ENCODE assay signal across 1 cellular context in the genomic region with DNA sequence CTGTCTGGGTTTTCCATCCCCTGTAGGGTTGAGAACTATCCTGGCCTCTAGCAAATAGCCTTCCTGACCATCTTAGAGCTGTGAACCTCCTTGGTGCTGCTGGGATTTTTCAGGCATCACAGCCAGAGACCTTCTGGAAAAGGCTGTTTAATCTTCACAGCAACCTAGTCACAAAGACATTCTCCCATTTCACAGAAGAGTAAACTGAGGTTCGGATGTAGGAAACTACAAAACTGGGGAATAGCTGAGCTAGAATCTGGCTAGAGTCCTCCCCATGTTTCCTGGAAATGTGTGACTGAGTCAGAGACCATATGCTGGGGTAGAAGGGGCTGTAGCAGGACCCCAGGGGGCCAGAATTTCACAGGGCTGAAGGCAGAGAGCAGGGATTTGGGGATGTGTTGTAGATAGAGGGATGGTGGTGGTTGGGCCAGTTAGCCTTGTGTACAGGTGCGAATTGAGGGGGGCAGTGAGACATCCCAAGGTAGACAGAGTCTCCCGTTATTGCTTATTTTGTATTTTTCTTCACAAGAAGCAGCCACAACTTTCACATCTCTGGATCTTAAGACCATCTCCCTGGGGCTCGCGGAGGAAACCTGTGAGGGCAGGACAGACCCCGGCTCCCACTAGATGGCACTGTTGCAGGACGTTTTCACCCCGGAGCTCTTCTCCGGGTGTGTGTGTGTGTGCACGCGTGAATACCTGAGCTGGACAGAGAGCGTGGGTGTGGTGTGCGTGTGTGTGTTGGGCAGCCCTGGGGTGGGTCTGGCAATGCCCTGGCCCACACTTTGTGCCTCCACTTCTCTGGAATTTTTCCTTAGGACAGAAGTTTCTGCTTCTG.
TF ChIP-seq lines count a peak whose summit lies in the region.

No MANE protein-coding gene starts in this region.

TF ChIP-seq in GM12878, 131 proteins besides CTCF, POLR2A, EP300 and RAD21 (continued from another document):
- no peak for TF ChIP-seq FOS (IDR thresholded peaks at IDR 0.05; ENCODE audit: borderline replicate concordance, extremely low read depth, insufficient read length)
- no peak for TF ChIP-seq JUNB (IDR thresholded peaks at IDR 0.05)
- no peak for TF ChIP-seq ETV6 (conservative IDR thresholded peaks at IDR 0.05 in 1 of 2, IDR thresholded peaks at IDR 0.05 in 1 of 2; ENCODE audit: borderline replicate concordance in 1 of 2, low read depth in 1 of 2)
- TF ChIP-seq CHD2 (IDR thresholded peaks at IDR 0.05; ENCODE audit: borderline replicate concordance, low read depth, low read length) = no peak
- TF ChIP-seq, protein P1, sequence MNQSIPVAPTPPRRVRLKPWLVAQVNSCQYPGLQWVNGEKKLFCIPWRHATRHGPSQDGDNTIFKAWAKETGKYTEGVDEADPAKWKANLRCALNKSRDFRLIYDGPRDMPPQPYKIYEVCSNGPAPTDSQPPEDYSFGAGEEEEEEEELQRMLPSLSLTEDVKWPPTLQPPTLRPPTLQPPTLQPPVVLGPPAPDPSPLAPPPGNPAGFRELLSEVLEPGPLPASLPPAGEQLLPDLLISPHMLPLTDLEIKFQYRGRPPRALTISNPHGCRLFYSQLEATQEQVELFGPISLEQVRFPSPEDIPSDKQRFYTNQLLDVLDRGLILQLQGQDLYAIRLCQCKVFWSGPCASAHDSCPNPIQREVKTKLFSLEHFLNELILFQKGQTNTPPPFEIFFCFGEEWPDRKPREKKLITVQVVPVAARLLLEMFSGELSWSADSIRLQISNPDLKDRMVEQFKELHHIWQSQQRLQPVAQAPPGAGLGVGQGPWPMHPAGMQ (IDR thresholded peaks at IDR 0.05; ENCODE audit: borderline replicate concordance) = no peak
- TF ChIP-seq ZSCAN29 (IDR thresholded peaks at IDR 0.05) = no peak
- TF ChIP-seq YBX1 (IDR thresholded peaks at IDR 0.05) = no peak
- TF ChIP-seq, protein P2, sequence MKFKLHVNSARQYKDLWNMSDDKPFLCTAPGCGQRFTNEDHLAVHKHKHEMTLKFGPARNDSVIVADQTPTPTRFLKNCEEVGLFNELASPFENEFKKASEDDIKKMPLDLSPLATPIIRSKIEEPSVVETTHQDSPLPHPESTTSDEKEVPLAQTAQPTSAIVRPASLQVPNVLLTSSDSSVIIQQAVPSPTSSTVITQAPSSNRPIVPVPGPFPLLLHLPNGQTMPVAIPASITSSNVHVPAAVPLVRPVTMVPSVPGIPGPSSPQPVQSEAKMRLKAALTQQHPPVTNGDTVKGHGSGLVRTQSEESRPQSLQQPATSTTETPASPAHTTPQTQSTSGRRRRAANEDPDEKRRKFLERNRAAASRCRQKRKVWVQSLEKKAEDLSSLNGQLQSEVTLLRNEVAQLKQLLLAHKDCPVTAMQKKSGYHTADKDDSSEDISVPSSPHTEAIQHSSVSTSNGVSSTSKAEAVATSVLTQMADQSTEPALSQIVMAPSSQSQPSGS (IDR thresholded peaks at IDR 0.05; ENCODE audit: low read length) = no peak
- TF ChIP-seq CHD4 (IDR thresholded peaks at IDR 0.05) = no peak
- TF ChIP-seq NR2C1 (IDR thresholded peaks at IDR 0.05) = no peak
- no peak for TF ChIP-seq CBFB (IDR thresholded peaks at IDR 0.05; ENCODE audit: low read depth)
- TF ChIP-seq BHLHE40 (IDR thresholded peaks at IDR 0.05; ENCODE audit: borderline replicate concordance in 1 of 2, low read depth in 2 of 2, low read length in 1 of 2) = peak in 1 of 2 experiments; percentile 18; a peak in 1 of 4 replicates
- TF ChIP-seq, protein P3, sequence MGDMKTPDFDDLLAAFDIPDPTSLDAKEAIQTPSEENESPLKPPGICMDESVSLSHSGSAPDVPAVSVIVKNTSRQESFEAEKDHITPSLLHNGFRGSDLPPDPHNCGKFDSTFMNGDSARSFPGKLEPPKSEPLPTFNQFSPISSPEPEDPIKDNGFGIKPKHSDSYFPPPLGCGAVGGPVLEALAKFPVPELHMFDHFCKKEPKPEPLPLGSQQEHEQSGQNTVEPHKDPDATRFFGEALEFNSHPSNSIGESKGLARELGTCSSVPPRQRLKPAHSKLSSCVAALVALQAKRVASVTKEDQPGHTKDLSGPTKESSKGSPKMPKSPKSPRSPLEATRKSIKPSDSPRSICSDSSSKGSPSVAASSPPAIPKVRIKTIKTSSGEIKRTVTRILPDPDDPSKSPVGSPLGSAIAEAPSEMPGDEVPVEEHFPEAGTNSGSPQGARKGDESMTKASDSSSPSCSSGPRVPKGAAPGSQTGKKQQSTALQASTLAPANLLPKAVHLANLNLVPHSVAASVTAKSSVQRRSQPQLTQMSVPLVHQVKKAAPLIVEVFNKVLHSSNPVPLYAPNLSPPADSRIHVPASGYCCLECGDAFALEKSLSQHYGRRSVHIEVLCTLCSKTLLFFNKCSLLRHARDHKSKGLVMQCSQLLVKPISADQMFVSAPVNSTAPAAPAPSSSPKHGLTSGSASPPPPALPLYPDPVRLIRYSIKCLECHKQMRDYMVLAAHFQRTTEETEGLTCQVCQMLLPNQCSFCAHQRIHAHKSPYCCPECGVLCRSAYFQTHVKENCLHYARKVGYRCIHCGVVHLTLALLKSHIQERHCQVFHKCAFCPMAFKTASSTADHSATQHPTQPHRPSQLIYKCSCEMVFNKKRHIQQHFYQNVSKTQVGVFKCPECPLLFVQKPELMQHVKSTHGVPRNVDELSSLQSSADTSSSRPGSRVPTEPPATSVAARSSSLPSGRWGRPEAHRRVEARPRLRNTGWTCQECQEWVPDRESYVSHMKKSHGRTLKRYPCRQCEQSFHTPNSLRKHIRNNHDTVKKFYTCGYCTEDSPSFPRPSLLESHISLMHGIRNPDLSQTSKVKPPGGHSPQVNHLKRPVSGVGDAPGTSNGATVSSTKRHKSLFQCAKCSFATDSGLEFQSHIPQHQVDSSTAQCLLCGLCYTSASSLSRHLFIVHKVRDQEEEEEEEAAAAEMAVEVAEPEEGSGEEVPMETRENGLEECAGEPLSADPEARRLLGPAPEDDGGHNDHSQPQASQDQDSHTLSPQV (IDR thresholded peaks at IDR 0.05) = no peak
- TF ChIP-seq ZNF274 (IDR thresholded peaks at IDR 0.05; ENCODE audit: insufficient read depth, insufficient read length) = no peak
- peak; percentile 72 for TF ChIP-seq SMC3 (IDR thresholded peaks at IDR 0.05; ENCODE audit: borderline replicate concordance, low read length)
- TF ChIP-seq EZH2 (IDR thresholded peaks at IDR 0.05; ENCODE audit: borderline replicate concordance, control insufficient read depth, low read depth, low read length) = no peak
- no peak for TF ChIP-seq RUNX3 (IDR thresholded peaks at IDR 0.05; ENCODE audit: low read length)
- TF ChIP-seq YY1 (IDR thresholded peaks at IDR 0.05; ENCODE audit: low read depth, low read length) = 0 out of 2 replicates have a peak, but pooled peaks have one; percentile 21
- no peak for TF ChIP-seq CBX5 (IDR thresholded peaks at IDR 0.05; ENCODE audit: low read depth)
- TF ChIP-seq, protein P4, sequence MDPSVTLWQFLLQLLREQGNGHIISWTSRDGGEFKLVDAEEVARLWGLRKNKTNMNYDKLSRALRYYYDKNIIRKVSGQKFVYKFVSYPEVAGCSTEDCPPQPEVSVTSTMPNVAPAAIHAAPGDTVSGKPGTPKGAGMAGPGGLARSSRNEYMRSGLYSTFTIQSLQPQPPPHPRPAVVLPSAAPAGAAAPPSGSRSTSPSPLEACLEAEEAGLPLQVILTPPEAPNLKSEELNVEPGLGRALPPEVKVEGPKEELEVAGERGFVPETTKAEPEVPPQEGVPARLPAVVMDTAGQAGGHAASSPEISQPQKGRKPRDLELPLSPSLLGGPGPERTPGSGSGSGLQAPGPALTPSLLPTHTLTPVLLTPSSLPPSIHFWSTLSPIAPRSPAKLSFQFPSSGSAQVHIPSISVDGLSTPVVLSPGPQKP (IDR thresholded peaks at IDR 0.05; ENCODE audit: low read depth, low read length) = no peak
